1 cellular context compared by ENCODE assay signal in the genomic region with DNA sequence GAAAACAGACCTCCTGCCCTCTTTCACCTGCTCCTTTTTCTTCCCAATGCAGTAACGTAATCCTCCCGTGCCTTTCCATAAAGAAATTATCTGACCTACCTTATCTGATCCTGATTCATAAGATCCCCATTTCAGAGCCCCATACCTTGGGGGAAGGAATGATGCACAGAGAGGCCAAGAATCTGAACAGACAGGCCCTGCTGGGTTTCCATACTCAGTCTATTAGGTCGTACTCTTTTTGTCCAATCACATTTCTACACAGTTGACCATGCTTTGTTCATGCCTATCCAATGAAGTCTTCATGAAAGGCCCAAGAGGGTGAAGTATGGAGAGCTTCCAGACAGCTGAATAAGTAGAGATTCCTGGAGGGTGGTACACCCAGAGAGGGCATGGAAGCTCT.
TF ChIP-seq lines count a peak whose summit lies in the region.

No MANE protein-coding gene starts in this region.

TF ChIP-seq in GM23338, 12 proteins besides CTCF, POLR2A, EP300 and RAD21 (continued from another document):
- TF ChIP-seq, protein P1, sequence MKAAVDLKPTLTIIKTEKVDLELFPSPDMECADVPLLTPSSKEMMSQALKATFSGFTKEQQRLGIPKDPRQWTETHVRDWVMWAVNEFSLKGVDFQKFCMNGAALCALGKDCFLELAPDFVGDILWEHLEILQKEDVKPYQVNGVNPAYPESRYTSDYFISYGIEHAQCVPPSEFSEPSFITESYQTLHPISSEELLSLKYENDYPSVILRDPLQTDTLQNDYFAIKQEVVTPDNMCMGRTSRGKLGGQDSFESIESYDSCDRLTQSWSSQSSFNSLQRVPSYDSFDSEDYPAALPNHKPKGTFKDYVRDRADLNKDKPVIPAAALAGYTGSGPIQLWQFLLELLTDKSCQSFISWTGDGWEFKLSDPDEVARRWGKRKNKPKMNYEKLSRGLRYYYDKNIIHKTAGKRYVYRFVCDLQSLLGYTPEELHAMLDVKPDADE (IDR thresholded peaks at IDR 0.05), result no peak
